ENCODE assay signal across 11 cellular contexts in the genomic region with DNA sequence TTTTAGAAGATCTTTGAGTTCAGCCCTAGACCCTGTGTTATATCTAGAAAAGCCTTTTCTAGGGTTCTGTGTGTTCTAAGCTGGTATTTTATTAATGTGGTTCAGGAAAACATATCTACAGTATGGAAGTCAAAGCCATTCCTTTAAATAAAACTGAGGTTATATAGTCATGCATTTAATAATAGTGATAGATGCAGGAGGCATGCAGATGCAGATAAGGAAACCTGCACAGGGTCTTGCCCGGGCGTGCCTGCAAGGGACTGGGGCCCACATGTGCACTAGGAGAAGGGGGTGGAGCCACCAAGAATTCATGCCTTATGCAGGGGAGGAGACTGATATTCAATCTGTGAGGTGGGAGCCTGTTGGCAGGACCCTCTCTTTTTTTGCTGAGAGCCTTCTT.
DNase-seq lines count a peak whose midpoint lies in the region; TF ChIP-seq lines count a peak whose summit lies in the region.
"Had no signal": no experiment of that assay in that cellular context is flagged by ENCODE, and none has a peak within 500 bp of the region (broad histone marks: within the 10 kb centered on the region; RNA-seq: fewer than 3 reads in every experiment).

No MANE protein-coding gene starts in this region.

- H3K27ac ChIP-seq in subcutaneous abdominal adipose tissue (ENCODE audit: low read depth, low read length): peak overlapping the region; percentile 4

- no peaks in the 10 kb centered on the region for H3K9me3 ChIP-seq in subcutaneous abdominal adipose tissue (ENCODE audit: control insufficient read depth in 5 of 5, low read length in 5 of 5)
- H3K9me3 ChIP-seq: adrenal gland, heart left ventricle had no signal

- H3K9ac ChIP-seq in subcutaneous abdominal adipose tissue (ENCODE audit: low read length in 5 of 5): no peak overlapping the region

- TF ChIP-seq CTCF in fibroblast of the aortic adventitia (IDR thresholded peaks at IDR 0.05; ENCODE audit: insufficient read depth, low read length): no peak

- H3K4me3 ChIP-seq in fibroblast of the aortic adventitia (ENCODE audit: low read depth, low read length): no peak overlapping the region
- no peak overlapping the region for H3K4me3 ChIP-seq in subcutaneous abdominal adipose tissue (ENCODE audit: low read depth in 1 of 5, low read length in 5 of 5)
- H3K4me3 ChIP-seq: adrenal gland, heart left ventricle had no signal

- H3K27me3 ChIP-seq in subcutaneous abdominal adipose tissue (ENCODE audit: control insufficient read depth in 5 of 5, insufficient read depth in 4 of 5, low read length in 5 of 5): no peaks in the 10 kb centered on the region
- H3K27me3 ChIP-seq: adrenal gland, heart left ventricle had no signal

- peaks cover 13 to 35% (median 14%) of the 10 kb centered on the region in 5 donors for H3K36me3 ChIP-seq in subcutaneous abdominal adipose tissue (ENCODE audit: control insufficient read depth in 5 of 5, insufficient read depth in 5 of 5, low read length in 5 of 5)
- H3K36me3 ChIP-seq: adrenal gland, heart left ventricle had no signal

- peak; percentile 40 for DNase-seq in activated CD8-positive, alpha-beta memory T cell treated with anti-CD3 and anti-CD28 coated beads for 24 hours
- no peak for DNase-seq in activated CD8-positive, alpha-beta memory T cell treated with anti-CD3 and anti-CD28 coated beads, Interleukin-2, amount 50 U/mL, for 48 hours
- DNase-seq in SK-N-DZ (ENCODE audit: low spot score) (peak; percentile 63), fibroblast of the aortic adventitia (ENCODE audit: low read depth) (peak; percentile 87), NCI-H1105 treated with DMSO at 0.1 percent for 48 hours (lab: John Stamatoyannopoulos, UW) (no peak), globus pallidus (ENCODE audit: low spot score) (no peak)
- no peak for DNase-seq in activated T-cell treated with anti-CD3 and anti-CD28 coated beads, Interleukin-2, amount 50 U/mL, for 48 hours
- DNase-seq: activated CD4-positive, CD25-positive, alpha-beta regulatory T cell treated with anti-CD3 and anti-CD28 coated beads, Interleukin-2, amount 50 U/mL, for 72 hours; adrenal gland; heart left ventricle had no signal

- peaks cover 0 to 5% (median 4%) of the 10 kb centered on the region in 5 donors for H3K4me1 ChIP-seq in subcutaneous abdominal adipose tissue (ENCODE audit: control insufficient read depth in 5 of 5, insufficient read depth in 5 of 5, low read length in 5 of 5)

Comparison
In these comparisons a context has a peak if more than half of its experiments do, and no peak if none do; other contexts are left out.
1. DNase-seq: peak in activated CD8-positive, alpha-beta memory T cell treated with anti-CD3 and anti-CD28 coated beads for 24 hours (single experiment), SK-N-DZ (single experiment) and fibroblast of the aortic adventitia (single experiment); none in activated CD8-positive, alpha-beta memory T cell treated with anti-CD3 and anti-CD28 coated beads, Interleukin-2, amount 50 U/mL, for 48 hours (single experiment), NCI-H1105 treated with DMSO at 0.1 percent for 48 hours (single experiment), activated T-cell treated with anti-CD3 and anti-CD28 coated beads, Interleukin-2, amount 50 U/mL, for 48 hours (0 of 2) and globus pallidus (single experiment).